In the genomic region with DNA sequence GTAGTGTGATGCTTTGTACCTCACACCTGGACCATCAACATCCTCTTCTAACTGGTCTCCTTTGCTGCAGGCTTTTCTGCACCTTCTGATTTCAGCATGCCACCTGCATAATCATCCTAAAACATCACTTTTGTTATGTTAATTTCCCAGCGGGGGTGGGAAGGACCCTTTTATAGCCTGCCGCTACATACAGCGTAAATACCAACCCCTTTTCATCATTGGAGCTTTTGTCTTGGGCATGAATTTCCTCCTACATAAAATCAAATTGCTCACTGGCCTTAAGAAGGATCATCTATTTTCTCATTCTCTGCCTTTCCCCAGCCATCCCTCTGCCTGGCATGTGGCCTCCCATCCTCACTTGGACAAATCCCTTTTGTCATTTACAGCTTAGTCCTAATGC, we compare ENCODE assay signal across 25 cellular contexts.
DNase-seq lines count a peak whose midpoint lies in the region; FAIRE-seq and TF ChIP-seq lines count a peak whose summit lies in the region.
"Had no signal": no experiment of that assay in that cellular context is flagged by ENCODE, and none has a peak within 500 bp of the region (broad histone marks: within the 10 kb centered on the region; RNA-seq: fewer than 3 reads in every experiment).

No MANE protein-coding gene starts in this region.

- no peaks in the 10 kb centered on the region for H3F3A ChIP-seq in PC-9 (ENCODE audit: insufficient read depth, low read depth)

- no peak overlapping the region for H2BK12ac ChIP-seq in mesenchymal stem cell (ENCODE audit: low read length in 2 of 2)

- H2AK5ac ChIP-seq in mesenchymal stem cell (ENCODE audit: low read length, severe bottlenecking): no peak overlapping the region

- no peaks in the 10 kb centered on the region for H3K79me2 ChIP-seq in PC-9 (ENCODE audit: low read depth)

- H4K91ac ChIP-seq in mesenchymal stem cell (ENCODE audit: low read length): no peak overlapping the region

- TF ChIP-seq CTCF in PC-9 (conservative IDR thresholded peaks at IDR 0.05): no peak

- H3K79me1 ChIP-seq in mesenchymal stem cell (replicated peaks; ENCODE audit: low read length, poor library complexity, severe bottlenecking): no peaks in the 10 kb centered on the region

- no peak overlapping the region for H2BK15ac ChIP-seq in mesenchymal stem cell (ENCODE audit: low read depth, poor library complexity, severe bottlenecking)

- WGBS in mesenchymal stem cell: 80% methylated on average over 3 of the region's 3 CpGs

- no peaks in the 10 kb centered on the region for H4K20me1 ChIP-seq in PC-9 (ENCODE audit: insufficient read depth)

- H3K4me3 ChIP-seq in H7 (ENCODE audit: insufficient read depth, low read depth, low read length) (no peak overlapping the region), PC-9 (no peak overlapping the region), mesenchymal stem cell (ENCODE audit: insufficient read depth in 1 of 2, low read depth in 1 of 2, low read length in 2 of 2) (no peak overlapping the region)
- H3K4me3 ChIP-seq: dorsolateral prefrontal cortex, SJSA1, suprapubic skin had no signal

- no peak overlapping the region for H2BK5ac ChIP-seq in mesenchymal stem cell (ENCODE audit: low read depth, low read length, poor library complexity, severe bottlenecking)

- no peak overlapping the region for H4K8ac ChIP-seq in mesenchymal stem cell (ENCODE audit: low read length)

- intact Hi-C loops in PC-9 (cut with micrococcal nuclease; ENCODE audit: unreplicated experiment): no loop called here

- no peak for FAIRE-seq in GM12891 (lab: Jason Lieb, UNC)

- no peak overlapping the region for H3K4ac ChIP-seq in mesenchymal stem cell (ENCODE audit: low read depth in 1 of 2, low read length in 2 of 2)

- peak; percentile 31 for DNase-seq in H7
- peak; percentile 31 for DNase-seq in NCI-H1436 treated with DMSO at 0.1 percent for 48 hours (lab: John Stamatoyannopoulos, UW)
- no peak for DNase-seq in PC-9
- DNase-seq in iPS-NIHi7 (ENCODE audit: extremely low spot score): peak; percentile 46
- no peak for DNase-seq in GM12891 (ENCODE audit: insufficient read length, low spot score)
- DNase-seq in NCI-H524 treated with DMSO at 0.1 percent for 48 hours (lab: John Stamatoyannopoulos, UW): no peak
- no peak for DNase-seq in mesenchymal stem cell
- no peak for DNase-seq in putamen (ENCODE audit: low spot score)
- DNase-seq: activated CD4-positive, alpha-beta T cell treated with anti-CD3 and anti-CD28 coated beads, Interleukin-2, amount 50 U/mL, for 48 hours; activated CD4-positive, CD25-positive, alpha-beta regulatory T cell; activated CD8-positive, alpha-beta memory T cell treated with anti-CD3 and anti-CD28 coated beads, Interleukin-2, amount 50 U/mL, for 4 hours; activated naive CD4-positive, alpha-beta T cell treated with anti-CD3 and anti-CD28 coated beads for 36 hours; brain microvascular endothelial cell; C1 segment of cervical spinal cord; DMS79 treated with DMSO at 0.1 percent for 48 hours; dorsolateral prefrontal cortex; MV-4-11; NCI-H2029; NCI-H524; nephron progenitor cell; stimulated activated CD4-positive, alpha-beta T cell treated with anti-CD3 and anti-CD28 coated beads, Interleukin-12 subunit alpha, Interleukin-12 subunit beta, amount 100 ng/mL, for 4 hours; stimulated activated CD4-positive, alpha-beta T cell treated with anti-CD3 and anti-CD28 coated beads, Interleukin-4, amount 100 ng/mL, for 24 hours; T-helper 1 cell had no signal

- H3K14ac ChIP-seq in mesenchymal stem cell (ENCODE audit: low read length in 2 of 2): no peak overlapping the region

- no peak overlapping the region for H3K4me2 ChIP-seq in PC-9
- H3K4me2 ChIP-seq in mesenchymal stem cell (ENCODE audit: low read length, poor library complexity, severe bottlenecking): no peak overlapping the region

- no peak for TF ChIP-seq POLR2A in GM12891 (IDR thresholded peaks at IDR 0.05; ENCODE audit: low read depth, low read length)

- CTCF ChIA-PET in PC-9 (lab: Charles Lee): no interaction called here

- POLR2A ChIA-PET in PC-9 (lab: Charles Lee; ENCODE audit: unreplicated experiment): no interaction called here

- H3K23ac ChIP-seq in mesenchymal stem cell (ENCODE audit: low read length in 2 of 2): no peak overlapping the region

- H3K9ac ChIP-seq in mesenchymal stem cell (ENCODE audit: low read length): no peak overlapping the region

- H3K9me2 ChIP-seq in PC-9 (ENCODE audit: insufficient read depth): no peaks in the 10 kb centered on the region

- no peak overlapping the region for H3K27ac ChIP-seq in PC-9
- no peak overlapping the region for H3K27ac ChIP-seq in mesenchymal stem cell (ENCODE audit: low read length, poor library complexity, severe bottlenecking)
- H3K27ac ChIP-seq: brain microvascular endothelial cell, dorsolateral prefrontal cortex, SJSA1, suprapubic skin had no signal

- H3K36me3 ChIP-seq in H7 (replicated peaks; ENCODE audit: control insufficient read depth, insufficient read depth, low read length) (no peaks in the 10 kb centered on the region), PC-9 (ENCODE audit: low read depth) (no peaks in the 10 kb centered on the region), mesenchymal stem cell (ENCODE audit: control insufficient read depth in 1 of 2, insufficient read depth in 2 of 2, low read depth in 1 of 2, low read length in 2 of 2) (no peaks in the 10 kb centered on the region)
- H3K36me3 ChIP-seq: brain microvascular endothelial cell, SJSA1, suprapubic skin had no signal

- no peak overlapping the region for H3K18ac ChIP-seq in mesenchymal stem cell (ENCODE audit: low read depth in 1 of 2, low read length in 2 of 2)

- no peaks in the 10 kb centered on the region for H3K9me3 ChIP-seq in PC-9 (ENCODE audit: insufficient read depth, low read depth)
- H3K9me3 ChIP-seq in mesenchymal stem cell (ENCODE audit: control insufficient read depth, low read length): no peaks in the 10 kb centered on the region
- H3K9me3 ChIP-seq: SJSA1, suprapubic skin had no signal

- H3K27me3 ChIP-seq in H7 (ENCODE audit: control insufficient read depth, insufficient read depth, low read length): no peaks in the 10 kb centered on the region
- no peaks in the 10 kb centered on the region for H3K27me3 ChIP-seq in PC-9 (ENCODE audit: insufficient read depth, low read depth)
- no peaks in the 10 kb centered on the region for H3K27me3 ChIP-seq in mesenchymal stem cell (ENCODE audit: control insufficient read depth in 1 of 2, insufficient read depth in 1 of 2, low read length in 2 of 2)
- H3K27me3 ChIP-seq: brain microvascular endothelial cell, SJSA1, suprapubic skin had no signal

- H2BK120ac ChIP-seq in mesenchymal stem cell (ENCODE audit: low read depth, low read length): no peak overlapping the region

- BruUV-seq in PC-9 (replicated peaks; lab: Mats Ljungman, UMichigan): no TSS peak

- H3K4me1 ChIP-seq in PC-9 (replicated peaks; ENCODE audit: insufficient read depth) (peaks cover 7% of the 10 kb centered on the region; the same call in 1 of the 2 replicates), mesenchymal stem cell (ENCODE audit: control insufficient read depth, insufficient read depth, low read depth, low read length) (no peaks in the 10 kb centered on the region)
- H3K4me1 ChIP-seq: SJSA1, suprapubic skin had no signal

- H2AFZ ChIP-seq in PC-9 (0 out of 2 replicates have a peak overlapping the region, but pooled peaks have one; percentile 43), mesenchymal stem cell (ENCODE audit: low read depth, low read length) (no peak overlapping the region)

TF ChIP-seq in GM12891, 5 proteins besides CTCF, POLR2A, EP300 and RAD21:
- TF ChIP-seq POU2F2 (IDR thresholded peaks at IDR 0.05; ENCODE audit: low read depth, low read length) (no peak), PAX5 (IDR thresholded peaks at IDR 0.05; ENCODE audit: insufficient read depth, low read length, severe bottlenecking) (no peak), POLR2AphosphoS5 (IDR thresholded peaks at IDR 0.05; ENCODE audit: low read depth, low read length) (no peak), TAF1 (IDR thresholded peaks at IDR 0.05; ENCODE audit: low read depth, low read length) (no peak), SPI1 (IDR thresholded peaks at IDR 0.05; ENCODE audit: low read depth, low read length) (no peak)
TF ChIP-seq in GM12891: peak in this region for 0.

Comparison
In these comparisons a context has a peak if more than half of its experiments do, and no peak if none do; other contexts are left out.
1. DNase-seq: peak in H7 (single experiment), NCI-H1436 treated with DMSO at 0.1 percent for 48 hours (single experiment) and iPS-NIHi7 (single experiment); none in PC-9 (0 of 2), GM12891 (single experiment), NCI-H524 treated with DMSO at 0.1 percent for 48 hours (single experiment), mesenchymal stem cell (single experiment) and putamen (single experiment).